8 cellular contexts compared by ENCODE assay signal in the genomic region with DNA sequence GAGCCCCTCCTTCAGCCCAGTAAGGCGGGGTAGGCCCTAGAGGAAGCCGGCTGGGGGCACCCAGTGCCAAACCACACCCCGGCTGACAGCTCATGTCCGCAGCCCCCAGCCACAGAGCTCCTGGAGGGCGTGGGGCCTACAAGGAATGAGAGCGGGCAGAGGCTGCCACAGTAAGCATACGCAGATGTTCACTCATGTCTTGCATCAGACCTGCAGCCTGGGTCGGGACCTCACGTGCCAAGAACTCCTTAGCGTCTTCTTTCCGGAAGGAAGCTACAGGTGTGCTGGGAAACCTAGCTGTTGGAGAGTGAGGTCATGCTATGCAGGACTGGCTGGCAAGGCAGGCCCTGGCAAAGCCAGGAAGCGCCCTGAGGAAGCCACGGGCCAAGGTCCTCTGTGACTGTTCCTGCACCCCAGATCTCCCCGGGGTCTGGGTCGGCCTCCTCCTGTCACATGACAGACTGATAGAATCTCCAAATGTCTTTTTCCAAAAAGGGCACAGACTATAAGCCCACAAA. TPM values are rescaled to one million over a fixed set of nuclear protein-coding genes. Genes with fewer than 3 reads are reported as not detected.
DNase-seq lines count a peak whose midpoint lies in the region; ATAC-seq, FAIRE-seq and TF ChIP-seq lines count a peak whose summit lies in the region.

No MANE protein-coding gene starts in this region.

- H3K27me3 ChIP-seq in bronchial epithelial cell (ENCODE audit: control insufficient read depth, insufficient read depth, low read length) (no peaks in the 10 kb centered on the region), muscle layer of duodenum (ENCODE audit: low read depth, low read length) (no peaks in the 10 kb centered on the region)

- FAIRE-seq in bronchial epithelial cell (lab: Jason Lieb, UNC), result peak; percentile 87

- H3K4me3 ChIP-seq in bronchial epithelial cell (ENCODE audit: low read depth, low read length), result peak overlapping the region; percentile 59
- H3K4me3 ChIP-seq in muscle layer of duodenum (ENCODE audit: low read depth in 1 of 2, low read length in 2 of 2), result peak overlapping the region; percentile 80 to 87

- H3K4me1 ChIP-seq in ES-I3 (ENCODE audit: insufficient read depth, low read length) (peaks cover 12% of the 10 kb centered on the region; the same call in 1 of the 2 replicates), muscle layer of duodenum (ENCODE audit: control insufficient read depth in 1 of 2, insufficient read depth in 2 of 2, low read length in 2 of 2) (peaks cover 27 to 68% of the 10 kb centered on the region in 2 donors)

- H3K9me3 ChIP-seq in ES-I3 (ENCODE audit: control insufficient read depth, insufficient read depth, low read length) (no peaks in the 10 kb centered on the region), muscle layer of duodenum (ENCODE audit: control insufficient read depth in 1 of 2, low read length in 2 of 2) (no peaks in the 10 kb centered on the region)

- H3K36me3 ChIP-seq in ES-I3 (ENCODE audit: insufficient read depth, low read length), result no peaks in the 10 kb centered on the region
- peaks cover 29% of the 10 kb centered on the region for H3K36me3 ChIP-seq in bronchial epithelial cell (ENCODE audit: control insufficient read depth, insufficient read depth, low read length)
- peaks cover 0 to 4% of the 10 kb centered on the region in 2 donors for H3K36me3 ChIP-seq in muscle layer of duodenum (ENCODE audit: control insufficient read depth in 1 of 2, insufficient read depth in 2 of 2, low read length in 2 of 2)

- peak overlapping the region; percentile 81 for H3K27ac ChIP-seq in muscle layer of duodenum (ENCODE audit: low read length)

- TF ChIP-seq CTCF in bronchial epithelial cell (IDR thresholded peaks at IDR 0.05; ENCODE audit: insufficient read depth, low read length, severe bottlenecking), result no peak

- no peak for ATAC-seq in GM19455 (IDR thresholded peaks at IDR 0.05; ENCODE audit: unreplicated experiment)

- peak overlapping the region; percentile 89; the same call in 1 of the 2 replicates for H3K9ac ChIP-seq in ES-I3 (ENCODE audit: low read depth, low read length)

- DNase-seq in NCI-H2196 (lab: John Stamatoyannopoulos, UW; ENCODE audit: unreplicated experiment) (peak; percentile 79), bronchial epithelial cell (ENCODE audit: low read depth) (peak; percentile 86), NCI-H345 (lab: John Stamatoyannopoulos, UW) (no peak), COLO829 (ENCODE audit: low spot score) (no peak), D341Med (ENCODE audit: low spot score) (no peak)

RNA-seq across cellular contexts. Expression of a gene that starts 1.6 kb away (rescaled TPM):
- 26.3 and 31.9 TPM in 2 replicates for total RNA-seq in bronchial epithelial cell

RNA-seq across cellular contexts. Expression of a gene that starts 11.5 kb away (rescaled TPM):
- 0.13 TPM in 1 of 2 replicates, not detected in the other for total RNA-seq in bronchial epithelial cell

RNA-seq across cellular contexts. Expression of a gene that starts 18.3 kb away (rescaled TPM):
- 2.9 and 5.2 TPM in 2 replicates for total RNA-seq in bronchial epithelial cell

RNA-seq across cellular contexts. Expression of a gene that starts 18.6 kb away (rescaled TPM):
- total RNA-seq in bronchial epithelial cell, result 15.8 and 20.1 TPM in 2 replicates

RNA-seq across cellular contexts. Expression of a gene that starts 24.1 kb away (rescaled TPM):
- 16.1 and 18.4 TPM in 2 replicates for total RNA-seq in bronchial epithelial cell

Comparison
In these comparisons a context has a peak if more than half of its experiments do, and no peak if none do; other contexts are left out.
1. DNase-seq: peak in NCI-H2196 (single experiment) and bronchial epithelial cell (single experiment); none in NCI-H345 (single experiment), COLO829 (single experiment) and D341Med (single experiment).